In genomic region chr16:82603784-82604411, GRCh38 we compare ENCODE assay signal across 8 cellular contexts. TPM values are rescaled to one million over a fixed set of nuclear protein-coding genes. Genes with fewer than 3 reads are reported as not detected.
DNase-seq lines count a peak whose midpoint lies in the region; ATAC-seq, FAIRE-seq and TF ChIP-seq lines count a peak whose summit lies in the region.

No MANE protein-coding gene starts in this region.

- no peaks in the 10 kb centered on the region for H3K4me1 ChIP-seq in pancreas

- no peaks in the 10 kb centered on the region for H3K9me3 ChIP-seq in pancreas

- H3K27ac ChIP-seq in pancreas, result no peak overlapping the region

- peaks cover 0 to 5% (median 0%) of the 10 kb centered on the region in 4 donors for H3K27me3 ChIP-seq in pancreas

- TF ChIP-seq CTCF in GM12872 (IDR thresholded peaks at IDR 0.05; ENCODE audit: insufficient read depth, low read depth, low read length), result peak; percentile 48; the same call in 2 of the 3 replicates
- TF ChIP-seq CTCF in fibroblast of the aortic adventitia (IDR thresholded peaks at IDR 0.05; ENCODE audit: insufficient read depth, low read length), result peak; percentile 90
- TF ChIP-seq CTCF in pancreas (IDR thresholded peaks at IDR 0.05), result peak in 2 of 4 donors; percentile 14 to 38

- no peak for FAIRE-seq in pancreas (lab: Jason Lieb, UNC)

- H3K4me3 ChIP-seq in fibroblast of the aortic adventitia (ENCODE audit: low read depth, low read length) (no peak overlapping the region), pancreas (no peak overlapping the region)

- ATAC-seq in pancreas, result peak in 3 of 4 donors; percentile 32 to 75 (median 49)
- no peak for ATAC-seq in HG02759 (IDR thresholded peaks at IDR 0.05; ENCODE audit: unreplicated experiment)

- DNase-seq in OCI-M1 (lab: John Stamatoyannopoulos, UW) (peak; percentile 5), fibroblast of the aortic adventitia (ENCODE audit: low read depth) (peak; percentile 78), pancreas (peak in 2 of 6 donors; percentile 30 to 32), NCI-H526 treated with DMSO at 0.1 percent for 48 hours (lab: John Stamatoyannopoulos, UW) (no peak)
- no peak for DNase-seq in stimulated activated naive CD4-positive, alpha-beta T cell treated with Interleukin-2 at 50 U/mL for 16 hours (lab: John Stamatoyannopoulos, UW)
- DNase-seq in activated CD4-positive, alpha-beta T cell treated with anti-CD3 and anti-CD28 coated beads, Interleukin-2, amount 50 U/mL, for 4 hours, result no peak

- no peaks in the 10 kb centered on the region for H3K36me3 ChIP-seq in pancreas

- intact Hi-C loops in pancreas (cut with DNase I), result no loop called here

- WGBS in pancreas, 2 donors, result 13 to 24% methylated on average over 5 of the region's 5 CpGs

RNA-seq across cellular contexts. Expression of gene CDH13, which starts 22.9 kb away (rescaled TPM):
- total RNA-seq in fibroblast of the aortic adventitia (ENCODE audit: low replicate concordance) (55.7 and 58.0 TPM in 2 replicates), pancreas (1 to 10 TPM in 1 of 6 donors, under 1 TPM in 5; 0.16 to 1.0 (median 0.42) TPM)
- polyA plus RNA-seq in pancreas, result under 1 TPM; 0.12 to 0.34 TPM

Comparison
In these comparisons a context has a peak if more than half of its experiments do, and no peak if none do; other contexts are left out.
1. DNase-seq: peak in OCI-M1 (single experiment) and fibroblast of the aortic adventitia (single experiment); none in NCI-H526 treated with DMSO at 0.1 percent for 48 hours (single experiment), stimulated activated naive CD4-positive, alpha-beta T cell treated with Interleukin-2 at 50 U/mL for 16 hours (single experiment) and activated CD4-positive, alpha-beta T cell treated with anti-CD3 and anti-CD28 coated beads, Interleukin-2, amount 50 U/mL, for 4 hours (0 of 2).
2. RNA of gene CDH13, which starts 22.9 kb away (total RNA-seq): 55.7 to 58.0 TPM in fibroblast of the aortic adventitia; 0.16 to 1.0 TPM in pancreas; every median in the first group is over 10 times any median in the second.